26 cellular contexts compared by ENCODE assay signal in genomic region chr15:49052662-49053061, GRCh38.
"Had no signal": no experiment of that assay in that cellular context is flagged by ENCODE, and none has a peak within 500 bp of the region (broad histone marks: within the 10 kb centered on the region; RNA-seq: fewer than 3 reads in every experiment).

No MANE protein-coding gene starts in this region.

- H3K36me3 ChIP-seq: suprapubic skin, thoracic aorta, thyroid gland, tibial artery, tibial nerve, transverse colon, upper lobe of left lung, upper lobe of right lung, uterus, vagina had no signal

- H3K4me1 ChIP-seq: suprapubic skin, testis, thyroid gland, tibial artery, tibial nerve, transverse colon, upper lobe of left lung, upper lobe of right lung, uterus, vagina had no signal

- H3K4me3 ChIP-seq: suprapubic skin, testis, thoracic aorta, thyroid gland, tibial artery, tibial nerve, transverse colon, upper lobe of left lung, upper lobe of right lung, uterus, vagina had no signal

- DNase-seq: stimulated activated CD4-positive, alpha-beta T cell treated with anti-CD3 and anti-CD28 coated beads, Interleukin-2, amount 100 ng/mL, for 48 hours; stimulated activated CD4-positive, alpha-beta T cell treated with anti-CD3 and anti-CD28 coated beads, Interleukin-4, amount 100 ng/mL, for 1 hour; stimulated activated CD4-positive, alpha-beta T cell treated with anti-CD3 and anti-CD28 coated beads, Interleukin-4, amount 100 ng/mL, for 24 hours; stimulated activated CD4-positive, alpha-beta T cell treated with anti-CD3 and anti-CD28 coated beads, Interleukin-4, amount 100 ng/mL, for 4 hours; stimulated activated CD8-positive, alpha-beta memory T cell treated with anti-CD3 and anti-CD28 coated beads, Interleukin-4, amount 100 ng/mL, for 48 hours; stimulated activated naive B cell treated with anti-CD40 and anti-IgM and Interleukin-4, amounts not matched to agents 10 μg/mL and 1 μg/mL and 100 μg/mL, for 72 hours; stimulated activated naive CD4-positive, alpha-beta T cell; stimulated activated naive CD4-positive, alpha-beta T cell treated with Interleukin-2 at 50 U/mL for 16 hours; stimulated activated naive CD8-positive, alpha-beta T cell treated with anti-CD3 and anti-CD28 coated beads, Interleukin-15, amount 100 ng/mL, for 72 hours; stimulated activated naive CD8-positive, alpha-beta T cell treated with anti-CD3 and anti-CD28 coated beads, Interleukin-15, Interleukin-2, amounts not matched to agents 100 U/mL and 50 U/mL, for 24 hours; substantia nigra; testis; thyroid gland; tibial artery; transverse colon; trophoblast cell; upper lobe of left lung; upper lobe of right lung; uterus had no signal

- H3K27me3 ChIP-seq: suprapubic skin, testis, thyroid gland, tibial artery, tibial nerve, transverse colon, upper lobe of left lung, upper lobe of right lung, uterus, vagina had no signal

- H3K27ac ChIP-seq: suprapubic skin, testis, thoracic aorta, thyroid gland, tibial artery, tibial nerve, transverse colon, upper lobe of left lung, upper lobe of right lung, uterus, vagina had no signal

- ATAC-seq: stimulated activated effector memory CD8-positive, alpha-beta T cell treated with anti-CD3 and anti-CD28 coated beads, Interleukin-12 subunit alpha, Interleukin-12 subunit beta, amount 100 ng/mL, for 72 hours; stimulated activated memory B cell treated with anti-CD40 and anti-IgM and Interleukin-4, amounts not matched to agents 10 μg/mL and 1 μg/mL and 100 μg/mL, for 72 hours; stimulated activated naive B cell treated with anti-CD40 and anti-IgM and Interleukin-4, amounts not matched to agents 10 μg/mL and 1 μg/mL and 100 μg/mL, for 72 hours; stimulated activated naive CD8-positive, alpha-beta T cell treated with anti-CD3 and anti-CD28 coated beads, Interleukin-15, amount 100 ng/mL, for 72 hours; stimulated activated naive CD8-positive, alpha-beta T cell treated with anti-CD3 and anti-CD28 coated beads, Interleukin-15, Interleukin-2, amounts not matched to agents 100 U/mL and 50 U/mL, for 24 hours; upper lobe of right lung had no signal

- H3K9me3 ChIP-seq: suprapubic skin, testis, thoracic aorta, thyroid gland, tibial artery, tibial nerve, transverse colon, upper lobe of left lung, upper lobe of right lung, uterus, vagina had no signal

- FAIRE-seq: urothelium cell line had no signal
